In genomic region chr2:202269585-202269984, GRCh38 we compare ENCODE assay signal across 10 cellular contexts. TPM values are rescaled to one million over a fixed set of nuclear protein-coding genes. Genes with fewer than 3 reads are reported as not detected.
DNase-seq lines count a peak whose midpoint lies in the region; ATAC-seq and TF ChIP-seq lines count a peak whose summit lies in the region.
"Had no signal": no experiment of that assay in that cellular context is flagged by ENCODE, and none has a peak within 500 bp of the region (broad histone marks: within the 10 kb centered on the region; RNA-seq: fewer than 3 reads in every experiment).

No MANE protein-coding gene starts in this region.

- H3F3A ChIP-seq in SK-N-SH (replicated peaks; ENCODE audit: insufficient read depth) = peaks cover 24% of the 10 kb centered on the region

- H3K9ac ChIP-seq in SK-N-SH = no peak overlapping the region

- peak overlapping the region; percentile 47; the same call in 1 of the 2 replicates for H3K4me2 ChIP-seq in SK-N-SH

- no peak overlapping the region for H2AFZ ChIP-seq in SK-N-SH (ENCODE audit: low read depth)

- DNase-seq in AML-193 (lab: John Stamatoyannopoulos, UW) = peak; percentile 17 to 63
- DNase-seq in SK-N-SH = peak; percentile 24
- DNase-seq in effector memory CD4-positive, alpha-beta T cell = peak in 2 of 3 donors; percentile 9 to 17
- no peak for DNase-seq in dedifferentiated amniotic fluid mesenchymal stem cell (ENCODE audit: extremely low spot score)
- DNase-seq in HK-2 (ENCODE audit: unreplicated experiment) = no peak
- DNase-seq in NCI-H2196 treated with DMSO at 0.1 percent for 48 hours (lab: John Stamatoyannopoulos, UW; ENCODE audit: unreplicated experiment) = no peak
- DNase-seq in left lung = no peak
- DNase-seq: NCI-H2081 had no signal

- no peak for TF ChIP-seq EP300 in SK-N-SH (IDR thresholded peaks at IDR 0.05; ENCODE audit: borderline replicate concordance in 1 of 2, low read depth in 1 of 2, low read length in 1 of 2)

- H3K36me3 ChIP-seq in SK-N-SH (replicated peaks in 1 of 2; ENCODE audit: control insufficient read depth in 1 of 2, insufficient read depth in 2 of 2, low read length in 1 of 2) = no peaks in the 10 kb centered on the region
- no peaks in the 10 kb centered on the region for H3K36me3 ChIP-seq in effector memory CD4-positive, alpha-beta T cell (ENCODE audit: control insufficient read depth, insufficient read depth, low read length)
- H3K36me3 ChIP-seq in left lung = no peaks in the 10 kb centered on the region

- H3K9me3 ChIP-seq in SK-N-SH (no peaks in the 10 kb centered on the region), left lung (no peaks in the 10 kb centered on the region)
- H3K9me3 ChIP-seq in effector memory CD4-positive, alpha-beta T cell (ENCODE audit: control insufficient read depth, low read length) = no peaks in the 10 kb centered on the region

- 69% methylated on average over 9 of the region's 9 CpGs for WGBS in SK-N-SH (ENCODE audit: low lambda C conversion rate)

- TF ChIP-seq RAD21 in SK-N-SH (IDR thresholded peaks at IDR 0.05; ENCODE audit: low read length) = no peak

- CTCF ChIA-PET in SK-N-SH (lab: Yijun Ruan, JAX) = no interaction called here

- no peaks in the 10 kb centered on the region for H3K27me3 ChIP-seq in SK-N-SH (ENCODE audit: insufficient read depth)
- no peaks in the 10 kb centered on the region for H3K27me3 ChIP-seq in effector memory CD4-positive, alpha-beta T cell (replicated peaks; ENCODE audit: control insufficient read depth, insufficient read depth, low read length, poor library complexity, severe bottlenecking)
- no peaks in the 10 kb centered on the region for H3K27me3 ChIP-seq in left lung

- H4K20me1 ChIP-seq in SK-N-SH (ENCODE audit: insufficient read depth) = peaks cover 82% of the 10 kb centered on the region

- H3K4me1 ChIP-seq in SK-N-SH (ENCODE audit: control insufficient read depth in 1 of 2, insufficient read depth in 2 of 2, low read depth in 1 of 2, low read length in 1 of 2) (peaks cover 3 to 30% of the 10 kb centered on the region in 2 experiments; a peak in 3 of 4 replicates), left lung (peaks cover 8 to 48% of the 10 kb centered on the region in 2 donors)
- peaks cover 19% of the 10 kb centered on the region for H3K4me1 ChIP-seq in effector memory CD4-positive, alpha-beta T cell (ENCODE audit: control insufficient read depth, insufficient read depth, low read length, poor library complexity, severe bottlenecking)

- H3K79me2 ChIP-seq in SK-N-SH (ENCODE audit: insufficient read depth) = peaks cover 91% of the 10 kb centered on the region

- TF ChIP-seq CTCF in SK-N-SH (IDR thresholded peaks at IDR 0.05) (no peak), left lung (IDR thresholded peaks at IDR 0.05) (no peak)

- ATAC-seq in GM18861 (IDR thresholded peaks at IDR 0.05; ENCODE audit: unreplicated experiment) (peak; percentile 26), left lung (no peak)

- H3K4me3 ChIP-seq in SK-N-SH (ENCODE audit: low read depth in 2 of 2, low read length in 1 of 2) (no peak overlapping the region), left lung (no peak overlapping the region)
- H3K4me3 ChIP-seq in effector memory CD4-positive, alpha-beta T cell (ENCODE audit: insufficient read depth, low read depth, low read length, poor library complexity, severe bottlenecking) = peak overlapping the region; percentile 0

- POLR2A ChIA-PET in SK-N-SH (lab: Yijun Ruan, JAX) = interaction anchor here (1.1 kb wide), 1 partner anchor 32 kb away, joined by 3 read pairs; the partner anchor contains the start of gene SUMO1

- intact Hi-C loops in left lung (cut with DNase I) = no loop called here

- H3K27ac ChIP-seq in SK-N-SH (ENCODE audit: low read depth in 2 of 2, low read length in 1 of 2) (peak overlapping the region in 1 of 2 experiments; percentile 29; a peak in 1 of 4 replicates), left lung (no peak overlapping the region)
- peak overlapping the region; percentile 25 for H3K27ac ChIP-seq in effector memory CD4-positive, alpha-beta T cell (ENCODE audit: insufficient read depth, low read length, poor library complexity, severe bottlenecking)
- H3K27ac ChIP-seq: VCaP had no signal

- no peaks in the 10 kb centered on the region for H3K9me2 ChIP-seq in SK-N-SH

TF ChIP-seq in SK-N-SH, 30 proteins besides CTCF, POLR2A, EP300 and RAD21:
- TF ChIP-seq USF1 (IDR thresholded peaks at IDR 0.05; ENCODE audit: borderline replicate concordance, low read depth) (peak; percentile 81), SIN3A (IDR thresholded peaks at IDR 0.05; ENCODE audit: borderline replicate concordance, low read depth, low read length) (no peak), MAX (IDR thresholded peaks at IDR 0.05; ENCODE audit: low read depth) (peak; percentile 59), CHD2 (IDR thresholded peaks at IDR 0.05; ENCODE audit: low read length, partially characterized antibody) (no peak), YY1 (IDR thresholded peaks at IDR 0.05; ENCODE audit: low read depth) (peak; percentile 20; the same call in 1 of the 2 replicates), GATA2 (CRISPR knock-in tag; IDR thresholded peaks at IDR 0.05) (no peak), FOSL2 (IDR thresholded peaks at IDR 0.05; ENCODE audit: borderline replicate concordance, low read depth) (no peak), TCF12 (IDR thresholded peaks at IDR 0.05) (peak; percentile 71)

RNA-seq across cellular contexts. Expression of gene NOP58, which starts 4.0 kb away (rescaled TPM):
- 37.4 and 46.3 TPM in 2 replicates for polyA plus RNA-seq in SK-N-SH (2012; rRNA removed)
- polyA plus RNA-seq in SK-N-SH (2012; cell fraction: cytosol; rRNA removed) = 47.6 and 58.6 TPM in 2 replicates
- 61.9 and 76.4 TPM in 2 replicates for polyA plus RNA-seq in SK-N-SH (2012; cell fraction: nucleus; rRNA removed)
- total RNA-seq in left lung = 10 to 100 TPM; 35.3 to 61.4 TPM

RNA-seq across cellular contexts. Expression of gene SUMO1, which starts 31.2 kb away (rescaled TPM):
- polyA plus RNA-seq in SK-N-SH (2012; rRNA removed) = 42.8 and 45.4 TPM in 2 replicates
- 74.8 and 116 TPM in 2 replicates for polyA plus RNA-seq in SK-N-SH (2012; cell fraction: cytosol; rRNA removed)
- 5.8 and 15.4 TPM in 2 replicates for polyA plus RNA-seq in SK-N-SH (2012; cell fraction: nucleus; rRNA removed)
- total RNA-seq in left lung = 10 to 100 TPM; 73.7 to 91.6 TPM

Comparison
In these comparisons a context has a peak if more than half of its experiments do, and no peak if none do; other contexts are left out.
1. DNase-seq: peak in AML-193 (2 of 2), SK-N-SH (single experiment) and effector memory CD4-positive, alpha-beta T cell (2 of 3); none in dedifferentiated amniotic fluid mesenchymal stem cell (single experiment), HK-2 (single experiment), NCI-H2196 treated with DMSO at 0.1 percent for 48 hours (single experiment) and left lung (0 of 2).